In the genomic region with DNA sequence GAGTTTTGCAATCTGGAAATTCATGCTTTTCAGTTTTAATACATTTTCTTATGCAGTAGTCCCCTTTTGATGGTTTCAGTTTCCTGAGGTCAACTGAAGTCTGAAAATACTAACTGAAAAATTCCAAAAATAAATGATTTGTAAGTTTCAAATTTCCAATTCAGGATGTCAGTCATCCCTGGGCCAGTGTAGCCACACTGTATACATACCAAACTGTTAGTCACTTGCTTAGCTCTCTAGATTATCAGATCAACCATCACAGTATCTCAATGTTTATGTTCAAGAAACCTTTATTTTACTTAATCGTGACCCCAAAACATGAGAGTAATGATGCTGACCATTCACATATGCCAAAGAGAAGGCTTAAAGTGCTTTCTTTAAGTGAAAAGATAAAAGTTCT, we compare ENCODE assay signal across 16 cellular contexts.
A peak's percentile ranks its signal among the peaks of the same experiment; 100 is the strongest.
DNase-seq lines count a peak whose midpoint lies in the region; ATAC-seq and TF ChIP-seq lines count a peak whose summit lies in the region.
"Had no signal": no experiment of that assay in that cellular context is flagged by ENCODE, and none has a peak within 500 bp of the region (broad histone marks: within the 10 kb centered on the region; RNA-seq: fewer than 3 reads in every experiment).

No MANE protein-coding gene starts in this region.

- POLR2A ChIA-PET in PC-3 (lab: Charles Lee; ENCODE audit: unreplicated experiment) = no interaction called here

- H4K20me1 ChIP-seq in BLaER1 treated with 17β-estradiol and CSF1 and Interleukin-3, amounts not matched to agents 10 nM and 100 nM = no peaks in the 10 kb centered on the region
- no peaks in the 10 kb centered on the region for H4K20me1 ChIP-seq in PC-3 (ENCODE audit: low read length)

- CTCF ChIA-PET in PC-3 (lab: Charles Lee) = no interaction called here

- H3K4me1 ChIP-seq in BLaER1 treated with 17β-estradiol and CSF1 and Interleukin-3, amounts not matched to agents 10 nM and 100 nM = peaks cover 0 to 14% (median 5%) of the 10 kb centered on the region in 10 experiments; a peak in 10 of 20 replicates
- H3K4me1 ChIP-seq in PC-3 (ENCODE audit: insufficient read depth, low read length) (no peaks in the 10 kb centered on the region), foreskin keratinocyte (no peaks in the 10 kb centered on the region)
- H3K4me1 ChIP-seq: HAP-1 had no signal

- no peaks in the 10 kb centered on the region for H3K9me2 ChIP-seq in PC-3 (replicated peaks; ENCODE audit: low read length)

- H3K9ac ChIP-seq in BLaER1 treated with 17β-estradiol and CSF1 and Interleukin-3, amounts not matched to agents 10 nM and 100 nM = no peak overlapping the region
- no peak overlapping the region for H3K9ac ChIP-seq in PC-3 (ENCODE audit: low read length)

- no peak overlapping the region for H3K27ac ChIP-seq in BLaER1 treated with 17β-estradiol and CSF1 and Interleukin-3, amounts not matched to agents 10 nM and 100 nM
- H3K27ac ChIP-seq in PC-3 (ENCODE audit: low read length) (no peak overlapping the region), foreskin keratinocyte (no peak overlapping the region)

- BruUV-seq in PC-3 (replicated peaks; lab: Mats Ljungman, UMichigan) = no TSS peak

- TF ChIP-seq CTCF in PC-3 (conservative IDR thresholded peaks at IDR 0.05; ENCODE audit: low read depth, low read length) (no peak), foreskin keratinocyte (conservative IDR thresholded peaks at IDR 0.05) (no peak)

- no peak overlapping the region for H3K4me3 ChIP-seq in BLaER1 treated with 17β-estradiol and CSF1 and Interleukin-3, amounts not matched to agents 10 nM and 100 nM
- no peak overlapping the region for H3K4me3 ChIP-seq in PC-3 (ENCODE audit: low read length)
- H3K4me3 ChIP-seq: HAP-1, K562 had no signal

- H3K4me2 ChIP-seq in BLaER1 treated with 17β-estradiol and CSF1 and Interleukin-3, amounts not matched to agents 10 nM and 100 nM = peak overlapping the region in 6 of 11 experiments; percentile 33 to 60 (median 46); a peak in 9 of 22 replicates
- H3K4me2 ChIP-seq in PC-3 (ENCODE audit: low read length) = no peak overlapping the region

- H3K36me3 ChIP-seq in BLaER1 treated with 17β-estradiol and CSF1 and Interleukin-3, amounts not matched to agents 10 nM and 100 nM = no peaks in the 10 kb centered on the region
- no peaks in the 10 kb centered on the region for H3K36me3 ChIP-seq in PC-3 (ENCODE audit: low read depth, low read length)
- H3K36me3 ChIP-seq: HAP-1 had no signal

- no peaks in the 10 kb centered on the region for H3K79me2 ChIP-seq in PC-3 (ENCODE audit: low read length)

- H3K27me3 ChIP-seq in BLaER1 treated with 17β-estradiol and CSF1 and Interleukin-3, amounts not matched to agents 10 nM and 100 nM = no peaks in the 10 kb centered on the region
- H3K27me3 ChIP-seq in PC-3 (ENCODE audit: low read length) (no peaks in the 10 kb centered on the region), foreskin keratinocyte (no peaks in the 10 kb centered on the region)

- H3F3A ChIP-seq in PC-3 (ENCODE audit: low read length, unreplicated experiment) = no peaks in the 10 kb centered on the region

- no peak overlapping the region for H2AFZ ChIP-seq in PC-3 (ENCODE audit: low read length)

- H3K9me3 ChIP-seq in BLaER1 treated with 17β-estradiol and CSF1 and Interleukin-3, amounts not matched to agents 10 nM and 100 nM (replicated peaks in 1 of 11) = no peaks in the 10 kb centered on the region
- no peaks in the 10 kb centered on the region for H3K9me3 ChIP-seq in PC-3 (ENCODE audit: low read length)
- H3K9me3 ChIP-seq: Caco-2, HAP-1 had no signal

- intact Hi-C loops in PC-3 (cut with micrococcal nuclease) = no loop called here

- DNase-seq in HT1080 (ENCODE audit: low read depth) (peak; percentile 5), PC-3 (peak; percentile 18), non-pigmented ciliary epithelial cell (ENCODE audit: low read depth) (peak; percentile 14), foreskin keratinocyte (no peak), GOT3 (lab: John Stamatoyannopoulos, UW) (no peak), COLO668 (lab: John Stamatoyannopoulos, UW; ENCODE audit: unreplicated experiment) (no peak)
- DNase-seq: C1 segment of cervical spinal cord; Caco-2; CD4-positive, CD25-positive, alpha-beta regulatory T cell; CD8-positive, alpha-beta memory T cell; GDM1; IMR-90 had no signal

- ATAC-seq in PC-3 (peak; percentile 60), foreskin keratinocyte (no peak), GM18517 (IDR thresholded peaks at IDR 0.05; ENCODE audit: unreplicated experiment) (no peak)
- ATAC-seq: K562 had no signal

Comparison
In these comparisons a context has a peak if more than half of its experiments do, and no peak if none do; other contexts are left out.
1. DNase-seq: peak in HT1080 (single experiment), PC-3 (single experiment) and non-pigmented ciliary epithelial cell (single experiment); none in foreskin keratinocyte (0 of 2), GOT3 (single experiment) and COLO668 (single experiment).